Comparison of ENCODE assay signal across 16 cellular contexts in genomic region chr10:118742787-118743186, GRCh38. TPM values are rescaled to one million over a fixed set of nuclear protein-coding genes. Genes with fewer than 3 reads are reported as not detected.
DNase-seq lines count a peak whose midpoint lies in the region; ATAC-seq, FAIRE-seq and TF ChIP-seq lines count a peak whose summit lies in the region.
"Had no signal": no experiment of that assay in that cellular context is flagged by ENCODE, and none has a peak within 500 bp of the region (broad histone marks: within the 10 kb centered on the region; RNA-seq: fewer than 3 reads in every experiment).

No MANE protein-coding gene starts in this region.

- H3K4me3 ChIP-seq in GM23248 = no peak overlapping the region
- H3K4me3 ChIP-seq in WERI-Rb-1 (ENCODE audit: low read depth, low read length) = peak overlapping the region; percentile 14; the same call in 1 of the 2 replicates
- no peak overlapping the region for H3K4me3 ChIP-seq in sigmoid colon
- H3K4me3 ChIP-seq in BE2C (ENCODE audit: low read depth, low read length) = no peak overlapping the region
- H3K4me3 ChIP-seq: BLaER1 treated with 17β-estradiol and CSF1 and Interleukin-3, amounts not matched to agents 10 nM and 100 nM; SJCRH30; skin epidermis had no signal

- H3K27me3 ChIP-seq in GM23248 (replicated peaks; ENCODE audit: insufficient read depth) = no peaks in the 10 kb centered on the region
- H3K27me3 ChIP-seq in WERI-Rb-1 (ENCODE audit: insufficient read depth, low read depth, severe bottlenecking) = no peaks in the 10 kb centered on the region
- no peaks in the 10 kb centered on the region for H3K27me3 ChIP-seq in sigmoid colon
- no peaks in the 10 kb centered on the region for H3K27me3 ChIP-seq in BE2C
- H3K27me3 ChIP-seq: BLaER1 treated with 17β-estradiol and CSF1 and Interleukin-3, amounts not matched to agents 10 nM and 100 nM; SJCRH30 had no signal

- TF ChIP-seq EP300 in sigmoid colon (IDR thresholded peaks at IDR 0.05) = no peak

- H3K36me3 ChIP-seq in GM23248 (ENCODE audit: low read depth) (no peaks in the 10 kb centered on the region), WERI-Rb-1 (no peaks in the 10 kb centered on the region), sigmoid colon (no peaks in the 10 kb centered on the region), BE2C (no peaks in the 10 kb centered on the region)

- TF ChIP-seq POLR2A in sigmoid colon (IDR thresholded peaks at IDR 0.05) = no peak

- DNase-seq in GM23248 (peak; percentile 58), WERI-Rb-1 (no peak), fibroblast of peridontal ligament (ENCODE audit: extremely low read depth) (peak; percentile 41), sigmoid colon (no peak), Right ventricle myocardium inferior (ENCODE audit: missing footprints) (no peak), BE2C (no peak), NCI-H146 treated with DMSO at 0.1 percent for 48 hours (lab: John Stamatoyannopoulos, UW; ENCODE audit: unreplicated experiment) (no peak), frontal cortex (ENCODE audit: low spot score in 2 of 2) (no peak)
- DNase-seq: activated CD4-positive, alpha-beta memory T cell treated with anti-CD3 and anti-CD28 coated beads for 36 hours; activated T-cell treated with anti-CD3 and anti-CD28 coated beads, Interleukin-2, amount 50 U/mL, for 48 hours; NCI-H1092 treated with DMSO at 0.1 percent for 48 hours; SJCRH30; stimulated activated naive CD4-positive, alpha-beta T cell had no signal

- no peak for ATAC-seq in Right ventricle myocardium inferior

- no peak for FAIRE-seq in frontal cortex (lab: Jason Lieb, UNC)
- FAIRE-seq: H54 had no signal

- in situ Hi-C loops in GM23248 (cut with MboI) = no loop called here

- peaks cover 98% of the 10 kb centered on the region for H3K79me2 ChIP-seq in GM23248 (ENCODE audit: insufficient read depth)

- no peaks in the 10 kb centered on the region for H3K9me2 ChIP-seq in GM23248 (ENCODE audit: insufficient read depth)

- TF ChIP-seq CTCF in WERI-Rb-1 (IDR thresholded peaks at IDR 0.05; ENCODE audit: low read depth, low read length) = no peak
- no peak for TF ChIP-seq CTCF in sigmoid colon (IDR thresholded peaks at IDR 0.05)
- no peak for TF ChIP-seq CTCF in BE2C (IDR thresholded peaks at IDR 0.05; ENCODE audit: low read depth, low read length)

- WGBS in GM23248 (ENCODE audit: low coverage in 1 of 2, low lambda C conversion rate in 2 of 2, missing lambda C conversion rate in 2 of 2), 2 experiments = 52 to 69% methylated on average over 1 of the region's 1 CpG
- WGBS in sigmoid colon, 2 donors = 58 to 86% methylated on average over 1 of the region's 1 CpG

- no peaks in the 10 kb centered on the region for H3K9me3 ChIP-seq in GM23248 (ENCODE audit: low read depth)
- no peaks in the 10 kb centered on the region for H3K9me3 ChIP-seq in WERI-Rb-1 (ENCODE audit: severe bottlenecking)
- H3K9me3 ChIP-seq in sigmoid colon = no peaks in the 10 kb centered on the region
- H3K9me3 ChIP-seq in BE2C = no peaks in the 10 kb centered on the region
- H3K9me3 ChIP-seq: SJCRH30 had no signal

- H3K4me1 ChIP-seq in GM23248 (ENCODE audit: insufficient read depth) = peaks cover 49% of the 10 kb centered on the region
- peaks cover 0 to 79% (median 67%) of the 10 kb centered on the region in 4 donors for H3K4me1 ChIP-seq in sigmoid colon
- no peaks in the 10 kb centered on the region; the same call in none of the 2 replicates for H3K4me1 ChIP-seq in BE2C
- H3K4me1 ChIP-seq: SJCRH30 had no signal

- no peak overlapping the region for H2AFZ ChIP-seq in GM23248

- peak overlapping the region; percentile 51 for H3K4me2 ChIP-seq in GM23248 (ENCODE audit: unreplicated experiment)

- intact Hi-C loops in sigmoid colon (cut with DNase I) (no loop called here), Right ventricle myocardium inferior (cut with DNase I) (no loop called here)

- H3K27ac ChIP-seq in GM23248 (peak overlapping the region; percentile 46), WERI-Rb-1 (no peak overlapping the region; the same call in 1 of the 2 replicates), sigmoid colon (peak overlapping the region; percentile 26 to 71 (median 64))
- H3K27ac ChIP-seq: BLaER1 treated with 17β-estradiol and CSF1 and Interleukin-3, amounts not matched to agents 10 nM and 100 nM; SJCRH30 had no signal

- peaks cover 9% of the 10 kb centered on the region; the same call in 1 of the 2 replicates for H4K20me1 ChIP-seq in GM23248 (ENCODE audit: insufficient read depth)

- H3K9ac ChIP-seq in GM23248 = no peak overlapping the region
- H3K9ac ChIP-seq: BLaER1 treated with 17β-estradiol and CSF1 and Interleukin-3, amounts not matched to agents 10 nM and 100 nM had no signal

- peaks cover 22% of the 10 kb centered on the region for H3F3A ChIP-seq in GM23248 (ENCODE audit: insufficient read depth)

RNA-seq across cellular contexts. Expression of gene CACUL1, which starts 12.0 kb away (rescaled TPM):
- total RNA-seq in GM23248 (2014; rRNA removed; shearing (Covaris generic)) = 14.8 and 18.8 TPM in 2 replicates
- polyA plus RNA-seq in GM23248 (2016; fragmentation: Nextera tagmentation; extraction: Ambion mirVana) = 26.3 and 27.1 TPM in 2 replicates
- total RNA-seq in sigmoid colon = 10 to 100 TPM; 41.0 to 51.7 (median 50.4) TPM
- 1 to 10 TPM; 4.2 to 8.7 (median 6.9) TPM for polyA plus RNA-seq in sigmoid colon
- total RNA-seq in Right ventricle myocardium inferior = 23.6 TPM
- 12.5 TPM for polyA plus RNA-seq in BE2C (2012; ENCODE audit: insufficient read depth, insufficient read length, low read depth)
- total RNA-seq in frontal cortex = 31.4 TPM

Comparison
In these comparisons a context has a peak if more than half of its experiments do, and no peak if none do; other contexts are left out.
1. DNase-seq: peak in GM23248 (single experiment) and fibroblast of peridontal ligament (single experiment); none in WERI-Rb-1 (single experiment), sigmoid colon (single experiment), Right ventricle myocardium inferior (single experiment), BE2C (single experiment), NCI-H146 treated with DMSO at 0.1 percent for 48 hours (single experiment) and frontal cortex (0 of 2).